8 cellular contexts compared by ENCODE assay signal in the genomic region with DNA sequence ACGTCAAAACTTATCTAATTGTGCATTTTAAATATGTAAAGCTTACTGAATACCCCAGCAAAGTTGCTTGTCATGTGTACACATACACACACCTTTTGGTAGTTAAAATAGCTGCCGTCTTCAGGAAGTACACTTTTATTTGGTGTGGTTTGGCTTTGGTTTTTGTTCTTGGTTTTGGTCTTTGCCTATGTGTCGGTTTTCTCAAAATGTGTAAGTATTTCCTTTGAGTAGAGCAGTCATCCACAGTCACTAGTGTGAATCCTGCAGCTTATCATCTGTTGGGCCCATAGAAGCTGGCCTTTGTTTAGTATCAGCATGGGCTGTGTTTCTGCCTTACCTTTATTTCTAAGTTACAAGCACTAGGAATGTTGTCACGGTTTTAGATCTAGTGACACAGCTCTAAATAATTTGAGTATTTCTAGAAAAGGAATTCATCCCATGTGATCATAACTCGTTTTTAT. TPM values are rescaled to one million over a fixed set of nuclear protein-coding genes. Genes with fewer than 3 reads are reported as not detected.
DNase-seq lines count a peak whose midpoint lies in the region; ATAC-seq, FAIRE-seq and TF ChIP-seq lines count a peak whose summit lies in the region.

No MANE protein-coding gene starts in this region.

- peak overlapping the region; percentile 65 for H3K4me3 Mint-ChIP-seq in T-helper 17 cell

- H3K36me3 ChIP-seq in heart right ventricle (peaks cover 0 to 12% (median 5%) of the 10 kb centered on the region in 9 donors), small intestine (ENCODE audit: control insufficient read depth in 2 of 2, insufficient read depth in 2 of 2, low read length in 2 of 2) (peaks cover 2% of the 10 kb centered on the region in 2 donors)

- H3K36me3 Mint-ChIP-seq in T-helper 17 cell (ENCODE audit: low read depth) = peaks cover 8% of the 10 kb centered on the region

- H3K4me1 ChIP-seq in heart right ventricle = peaks cover 0 to 43% (median 7%) of the 10 kb centered on the region in 9 donors
- peaks cover 11% of the 10 kb centered on the region for H3K4me1 ChIP-seq in foreskin keratinocyte
- peaks cover 2 to 3% of the 10 kb centered on the region in 2 donors for H3K4me1 ChIP-seq in small intestine (ENCODE audit: control insufficient read depth in 2 of 2, insufficient read depth in 1 of 2, low read depth in 1 of 2, low read length in 1 of 2)

- intact Hi-C loops in heart right ventricle (cut with DNase I) (loop anchor here in 5 of 10 donors (5.0 to 10.0 kb wide), 4 partner anchors 90 to 427 kb away; no protein-coding TSS in a partner anchor), left ventricle myocardium superior (cut with micrococcal nuclease) (no loop called here)

- H3K27me3 ChIP-seq in heart right ventricle = no peaks in the 10 kb centered on the region
- H3K27me3 ChIP-seq in foreskin keratinocyte = no peaks in the 10 kb centered on the region
- H3K27me3 ChIP-seq in small intestine (ENCODE audit: control insufficient read depth in 2 of 2, insufficient read depth in 2 of 2, low read length in 2 of 2) = no peaks in the 10 kb centered on the region

- TF ChIP-seq CTCF in heart right ventricle (IDR thresholded peaks at IDR 0.05) (no peak), foreskin keratinocyte (conservative IDR thresholded peaks at IDR 0.05) (no peak)

- H3K4me3 ChIP-seq in heart right ventricle (peak overlapping the region in 9 of 10 donors; percentile 35 to 64 (median 56)), small intestine (ENCODE audit: low read depth in 1 of 2, low read length in 2 of 2) (peak overlapping the region; percentile 57 to 75)

- ATAC-seq in heart right ventricle (peak in 1 of 8 donors; percentile 14), left ventricle myocardium superior (no peak), HG03039 (IDR thresholded peaks at IDR 0.05; ENCODE audit: unreplicated experiment) (peak; percentile 47), T-helper 17 cell (peak; percentile 76), foreskin keratinocyte (no peak)

- 44 to 55% methylated on average over 5 of the region's 5 CpGs for WGBS in heart right ventricle, 2 donors
- WGBS in small intestine, 3 donors = 3 to 24% (median 10%) methylated on average over 5 of the region's 5 CpGs

- no peaks in the 10 kb centered on the region for H3K27me3 Mint-ChIP-seq in T-helper 17 cell

- peak overlapping the region in 8 of 10 donors; percentile 19 to 77 (median 60) for H3K27ac ChIP-seq in heart right ventricle
- peak overlapping the region; percentile 77 for H3K27ac ChIP-seq in foreskin keratinocyte
- peak overlapping the region; percentile 90 to 93 for H3K27ac ChIP-seq in small intestine (ENCODE audit: low read depth in 1 of 2, low read length in 1 of 2)

- peak overlapping the region; percentile 56 for H3K27ac Mint-ChIP-seq in T-helper 17 cell

- H3K9me3 ChIP-seq in heart right ventricle = no peaks in the 10 kb centered on the region
- no peaks in the 10 kb centered on the region for H3K9me3 ChIP-seq in T-helper 17 cell (ENCODE audit: control insufficient read depth, low read length, poor library complexity, severe bottlenecking)
- no peaks in the 10 kb centered on the region for H3K9me3 ChIP-seq in small intestine (ENCODE audit: control insufficient read depth, low read depth)

- peaks cover 18% of the 10 kb centered on the region for H3K4me1 Mint-ChIP-seq in T-helper 17 cell

- FAIRE-seq in small intestine (lab: Jason Lieb, UNC) = no peak

- DNase-seq in heart right ventricle (no peak), left ventricle myocardium superior (no peak), T-helper 17 cell (no peak), foreskin keratinocyte (peak in 1 of 2 donors; percentile 33), small intestine (peak; percentile 61), GM03348 (ENCODE audit: low spot score) (no peak), SKM-1 (lab: John Stamatoyannopoulos, UW; ENCODE audit: unreplicated experiment) (no peak)

RNA-seq across cellular contexts. Expression of gene NET1, which starts 35.3 kb away (rescaled TPM):
- total RNA-seq in heart right ventricle (10 to 100 TPM; 13.4 to 22.6 (median 17.6) TPM), left ventricle myocardium superior (16.5 TPM), T-helper 17 cell (10 to 100 TPM; 10.5 to 16.1 TPM), foreskin keratinocyte (164 and 203 TPM in 2 replicates)
- polyA plus RNA-seq in heart right ventricle (1 to 10 TPM; 6.0 to 9.3 TPM), foreskin keratinocyte (63.4 and 64.3 TPM in 2 replicates), small intestine (100 to 1,000 TPM in 2 of 3 donors, 10 to 100 TPM in 1; 58.0 to 187 (median 147) TPM)

RNA-seq across cellular contexts. Expression of gene TUBAL3, which starts 43.0 kb away (rescaled TPM):
- total RNA-seq in heart right ventricle (under 1 TPM in 7 of 10 donors, not detected in 3; 0.14 to 0.72 (median 0.17) TPM), left ventricle myocardium superior (0.12 TPM), T-helper 17 cell (not detected), foreskin keratinocyte (0.60 and 1.1 TPM in 2 replicates)
- polyA plus RNA-seq in heart right ventricle (under 1 TPM; 0.23 to 0.51 TPM), foreskin keratinocyte (0.35 and 1.0 TPM in 2 replicates), small intestine (10 to 100 TPM; 11.4 to 97.7 (median 69.4) TPM)

RNA-seq across cellular contexts. Expression of gene CALML5, which starts 51.7 kb away (rescaled TPM):
- total RNA-seq in heart right ventricle (not detected), left ventricle myocardium superior (not detected), T-helper 17 cell (not detected), foreskin keratinocyte (2.4 and 65.7 TPM in 2 replicates)
- polyA plus RNA-seq in heart right ventricle (not detected), foreskin keratinocyte (2.1 and 104 TPM in 2 replicates), small intestine (not detected)

Comparison
In these comparisons a context has a peak if more than half of its experiments do, and no peak if none do; other contexts are left out.
1. ATAC-seq: peak in HG03039 (single experiment) and T-helper 17 cell (single experiment); none in left ventricle myocardium superior (single experiment) and foreskin keratinocyte (single experiment).
2. Peak in every context shown above with its lines, with median percentiles within 50 percentile points of each other: H3K27ac ChIP-seq.